Comparison of ENCODE assay signal across 8 cellular contexts in the genomic region with DNA sequence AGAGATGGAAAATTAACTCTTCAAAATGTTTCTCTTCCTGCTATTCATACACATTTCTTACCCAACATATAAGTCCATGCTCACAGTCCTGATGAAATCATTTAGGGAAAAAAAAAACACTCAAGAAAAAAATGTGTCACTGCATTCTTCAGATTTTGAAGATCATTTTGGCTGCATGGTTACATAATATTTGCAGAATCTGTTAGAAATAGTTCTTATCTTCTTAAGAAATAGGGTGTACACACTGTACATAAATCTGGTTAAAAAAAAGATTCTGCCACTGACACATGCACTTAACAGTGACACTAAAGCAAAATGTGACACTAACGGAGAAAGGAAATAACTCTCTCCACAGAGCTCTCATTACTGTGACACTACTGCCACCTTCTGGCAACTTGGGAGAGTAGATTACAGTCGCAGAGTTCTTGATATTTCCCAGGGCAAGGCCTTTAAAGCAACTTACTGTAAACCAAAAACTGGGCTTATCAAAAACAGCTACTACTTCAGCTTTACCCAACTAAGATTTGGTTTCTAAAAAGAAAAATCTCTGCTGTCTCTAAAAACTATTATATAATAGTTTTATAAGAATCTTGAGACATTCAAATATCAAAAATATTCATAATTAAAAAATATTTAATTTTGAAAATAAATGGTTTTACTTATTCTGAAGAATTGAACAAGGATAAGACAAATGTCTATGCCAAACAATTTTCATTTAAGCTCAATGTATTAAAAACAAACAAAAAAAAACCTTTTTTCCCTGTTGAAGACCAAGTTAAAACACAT.
A peak's percentile ranks its signal among the peaks of the same experiment; 100 is the strongest.
DNase-seq lines count a peak whose midpoint lies in the region; ATAC-seq and TF ChIP-seq lines count a peak whose summit lies in the region.

No MANE protein-coding gene starts in this region.

- H3K27ac Mint-ChIP-seq in activated B cell treated with CpG ODN at 0.5 μM for 24 hours (no peak overlapping the region), memory B cell (no peak overlapping the region)
- H3K27ac Mint-ChIP-seq in stimulated activated memory B cell treated with anti-CD40 and anti-IgM and Interleukin-4, amounts not matched to agents 10 μg/mL and 1 μg/mL and 100 μg/mL, for 72 hours, result no peak overlapping the region

- H3K9me3 Mint-ChIP-seq in activated B cell treated with CpG ODN at 0.5 μM for 24 hours (no peaks in the 10 kb centered on the region), memory B cell (no peaks in the 10 kb centered on the region)
- no peaks in the 10 kb centered on the region for H3K9me3 Mint-ChIP-seq in stimulated activated memory B cell treated with anti-CD40 and anti-IgM and Interleukin-4, amounts not matched to agents 10 μg/mL and 1 μg/mL and 100 μg/mL, for 72 hours

- peaks cover 6% of the 10 kb centered on the region for H3K4me1 Mint-ChIP-seq in activated B cell treated with CpG ODN at 0.5 μM for 24 hours
- H3K4me1 Mint-ChIP-seq in memory B cell, result peaks cover 5% of the 10 kb centered on the region
- peaks cover 6% of the 10 kb centered on the region for H3K4me1 Mint-ChIP-seq in stimulated activated memory B cell treated with anti-CD40 and anti-IgM and Interleukin-4, amounts not matched to agents 10 μg/mL and 1 μg/mL and 100 μg/mL, for 72 hours

- CTCF ChIA-PET in activated B cell treated with CpG ODN at 0.5 μM for 24 hours (lab: Charles Lee), result interaction anchor here (0.6 to 2.5 kb wide), 10 partner anchors 9 to 96 kb away, joined by 3 to 14 read pairs (median 4); no protein-coding TSS in a partner anchor

- POLR2A ChIA-PET in activated B cell treated with CpG ODN at 0.5 μM for 24 hours (lab: Charles Lee), result no interaction called here

- H3K27ac ChIP-seq in dorsolateral prefrontal cortex, result no peak overlapping the region

- no peak overlapping the region for H3K4me3 ChIP-seq in dorsolateral prefrontal cortex

- H3K27me3 ChIP-seq in dorsolateral prefrontal cortex, result no peaks in the 10 kb centered on the region

- H3K4me3 Mint-ChIP-seq in activated B cell treated with CpG ODN at 0.5 μM for 24 hours (no peak overlapping the region), memory B cell (no peak overlapping the region)
- no peak overlapping the region for H3K4me3 Mint-ChIP-seq in stimulated activated memory B cell treated with anti-CD40 and anti-IgM and Interleukin-4, amounts not matched to agents 10 μg/mL and 1 μg/mL and 100 μg/mL, for 72 hours

- peak; percentile 92 for ATAC-seq in GM19372 (IDR thresholded peaks at IDR 0.05; ENCODE audit: low read depth, unreplicated experiment)
- ATAC-seq in HG03442 (IDR thresholded peaks at IDR 0.05; ENCODE audit: unreplicated experiment), result peak; percentile 86
- ATAC-seq in activated B cell treated with CpG ODN at 0.5 μM for 24 hours (ENCODE audit: low read depth), result peak; percentile 75
- peak; percentile 89 for ATAC-seq in memory B cell (ENCODE audit: low read depth)
- peak; percentile 86 for ATAC-seq in stimulated activated memory B cell treated with anti-CD40 and anti-IgM and Interleukin-4, amounts not matched to agents 10 μg/mL and 1 μg/mL and 100 μg/mL, for 72 hours

- no peaks in the 10 kb centered on the region for H3K27me3 Mint-ChIP-seq in activated B cell treated with CpG ODN at 0.5 μM for 24 hours
- H3K27me3 Mint-ChIP-seq in memory B cell, result no peaks in the 10 kb centered on the region
- no peaks in the 10 kb centered on the region for H3K27me3 Mint-ChIP-seq in stimulated activated memory B cell treated with anti-CD40 and anti-IgM and Interleukin-4, amounts not matched to agents 10 μg/mL and 1 μg/mL and 100 μg/mL, for 72 hours

- TF ChIP-seq CTCF in activated B cell treated with CpG ODN at 0.5 μM for 24 hours (IDR thresholded peaks at IDR 0.05) (no peak), dorsolateral prefrontal cortex (IDR thresholded peaks at IDR 0.05 in 54 of 56, conservative IDR thresholded peaks at IDR 0.05 in 2 of 56; ENCODE audit: low read depth in 1 of 56, partially characterized antibody in 56 of 56) (peak; percentile 62 to 96 (median 87))

- intact Hi-C loops in activated B cell treated with CpG ODN at 0.5 μM for 24 hours (cut with micrococcal nuclease), result loop anchor here (1.0 kb wide), 1 partner anchor 95 kb away; no protein-coding TSS in a partner anchor
- intact Hi-C loops in dorsolateral prefrontal cortex (cut with DNase I), result loop anchor here in 1 of 2 donors (2.0 kb wide), 1 partner anchor 95 kb away; no protein-coding TSS in a partner anchor

- H3K36me3 Mint-ChIP-seq in activated B cell treated with CpG ODN at 0.5 μM for 24 hours (ENCODE audit: low read depth) (peaks cover 39% of the 10 kb centered on the region), memory B cell (peaks cover 11% of the 10 kb centered on the region)
- peaks cover 28% of the 10 kb centered on the region for H3K36me3 Mint-ChIP-seq in stimulated activated memory B cell treated with anti-CD40 and anti-IgM and Interleukin-4, amounts not matched to agents 10 μg/mL and 1 μg/mL and 100 μg/mL, for 72 hours

- DNase-seq in COLO829 (ENCODE audit: low spot score), result peak; percentile 77
- peak; percentile 86 for DNase-seq in NCI-H345 treated with DMSO at 0.1 percent for 48 hours (lab: John Stamatoyannopoulos, UW; ENCODE audit: unreplicated experiment)
- no peak for DNase-seq in activated B cell treated with CpG ODN at 0.5 μM for 24 hours
- DNase-seq in dorsolateral prefrontal cortex, result peak in 3 of 10 donors; percentile 48 to 71 (median 53)
- DNase-seq in memory B cell (ENCODE audit: low spot score in 2 of 2), result peak; percentile 35 to 67
